Comparison of ENCODE assay signal across 1 cellular context in the genomic region with DNA sequence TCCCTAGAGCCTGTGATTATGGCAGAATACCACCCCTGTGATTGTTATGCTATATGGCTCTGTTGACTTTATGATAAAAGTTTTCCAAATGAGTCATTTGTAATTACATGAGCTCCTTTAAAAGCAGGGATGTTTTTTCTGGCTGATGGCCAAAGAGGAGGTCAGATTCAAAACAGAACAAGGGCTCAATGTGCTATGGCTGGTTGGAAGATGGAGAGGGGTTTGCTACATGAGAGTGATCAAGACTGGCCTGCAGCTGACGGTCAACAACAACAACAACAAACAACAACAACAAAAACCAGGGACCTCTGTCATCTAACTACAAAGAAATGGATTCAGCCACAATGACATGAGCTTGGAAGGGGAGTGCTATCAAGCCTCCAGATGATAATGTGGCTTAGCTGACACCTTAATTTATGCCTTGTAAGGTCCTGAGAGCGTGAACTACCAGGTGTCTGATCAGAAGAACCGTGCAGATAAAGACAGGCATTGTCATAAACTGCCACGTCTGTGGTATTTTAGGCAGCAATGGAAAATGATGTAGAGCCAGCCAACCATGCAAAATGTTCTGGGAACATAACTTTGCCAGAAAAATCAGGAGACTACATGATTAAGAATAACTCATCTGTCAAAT.
TF ChIP-seq lines count a peak whose summit lies in the region.

No MANE protein-coding gene starts in this region.

TF ChIP-seq in HEK293, 187 proteins besides CTCF, POLR2A, EP300 and RAD21 (continued from another document and continues in another):
- TF ChIP-seq, protein P1, sequence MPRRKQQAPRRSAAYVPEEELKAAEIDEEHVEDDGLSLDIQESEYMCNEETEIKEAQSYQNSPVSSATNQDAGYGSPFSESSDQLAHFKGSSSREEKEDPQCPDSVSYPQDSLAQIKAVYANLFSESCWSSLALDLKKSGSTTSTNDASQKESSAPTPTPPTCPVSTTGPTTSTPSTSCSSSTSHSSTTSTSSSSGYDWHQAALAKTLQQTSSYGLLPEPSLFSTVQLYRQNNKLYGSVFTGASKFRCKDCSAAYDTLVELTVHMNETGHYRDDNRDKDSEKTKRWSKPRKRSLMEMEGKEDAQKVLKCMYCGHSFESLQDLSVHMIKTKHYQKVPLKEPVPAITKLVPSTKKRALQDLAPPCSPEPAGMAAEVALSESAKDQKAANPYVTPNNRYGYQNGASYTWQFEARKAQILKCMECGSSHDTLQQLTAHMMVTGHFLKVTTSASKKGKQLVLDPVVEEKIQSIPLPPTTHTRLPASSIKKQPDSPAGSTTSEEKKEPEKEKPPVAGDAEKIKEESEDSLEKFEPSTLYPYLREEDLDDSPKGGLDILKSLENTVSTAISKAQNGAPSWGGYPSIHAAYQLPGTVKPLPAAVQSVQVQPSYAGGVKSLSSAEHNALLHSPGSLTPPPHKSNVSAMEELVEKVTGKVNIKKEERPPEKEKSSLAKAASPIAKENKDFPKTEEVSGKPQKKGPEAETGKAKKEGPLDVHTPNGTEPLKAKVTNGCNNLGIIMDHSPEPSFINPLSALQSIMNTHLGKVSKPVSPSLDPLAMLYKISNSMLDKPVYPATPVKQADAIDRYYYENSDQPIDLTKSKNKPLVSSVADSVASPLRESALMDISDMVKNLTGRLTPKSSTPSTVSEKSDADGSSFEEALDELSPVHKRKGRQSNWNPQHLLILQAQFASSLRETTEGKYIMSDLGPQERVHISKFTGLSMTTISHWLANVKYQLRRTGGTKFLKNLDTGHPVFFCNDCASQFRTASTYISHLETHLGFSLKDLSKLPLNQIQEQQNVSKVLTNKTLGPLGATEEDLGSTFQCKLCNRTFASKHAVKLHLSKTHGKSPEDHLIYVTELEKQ (tag by site-specific recombination; IDR thresholded peaks at IDR 0.05; ENCODE audit: borderline replicate concordance), result peak; percentile 93
- TF ChIP-seq, protein P2, sequence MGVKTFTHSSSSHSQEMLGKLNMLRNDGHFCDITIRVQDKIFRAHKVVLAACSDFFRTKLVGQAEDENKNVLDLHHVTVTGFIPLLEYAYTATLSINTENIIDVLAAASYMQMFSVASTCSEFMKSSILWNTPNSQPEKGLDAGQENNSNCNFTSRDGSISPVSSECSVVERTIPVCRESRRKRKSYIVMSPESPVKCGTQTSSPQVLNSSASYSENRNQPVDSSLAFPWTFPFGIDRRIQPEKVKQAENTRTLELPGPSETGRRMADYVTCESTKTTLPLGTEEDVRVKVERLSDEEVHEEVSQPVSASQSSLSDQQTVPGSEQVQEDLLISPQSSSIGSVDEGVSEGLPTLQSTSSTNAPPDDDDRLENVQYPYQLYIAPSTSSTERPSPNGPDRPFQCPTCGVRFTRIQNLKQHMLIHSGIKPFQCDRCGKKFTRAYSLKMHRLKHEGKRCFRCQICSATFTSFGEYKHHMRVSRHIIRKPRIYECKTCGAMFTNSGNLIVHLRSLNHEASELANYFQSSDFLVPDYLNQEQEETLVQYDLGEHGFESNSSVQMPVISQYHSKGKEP (tag by site-specific recombination; IDR thresholded peaks at IDR 0.05), result peak; percentile 91
- no peak for TF ChIP-seq ZNF785 (tag by site-specific recombination; IDR thresholded peaks at IDR 0.05)
- TF ChIP-seq, protein P3, sequence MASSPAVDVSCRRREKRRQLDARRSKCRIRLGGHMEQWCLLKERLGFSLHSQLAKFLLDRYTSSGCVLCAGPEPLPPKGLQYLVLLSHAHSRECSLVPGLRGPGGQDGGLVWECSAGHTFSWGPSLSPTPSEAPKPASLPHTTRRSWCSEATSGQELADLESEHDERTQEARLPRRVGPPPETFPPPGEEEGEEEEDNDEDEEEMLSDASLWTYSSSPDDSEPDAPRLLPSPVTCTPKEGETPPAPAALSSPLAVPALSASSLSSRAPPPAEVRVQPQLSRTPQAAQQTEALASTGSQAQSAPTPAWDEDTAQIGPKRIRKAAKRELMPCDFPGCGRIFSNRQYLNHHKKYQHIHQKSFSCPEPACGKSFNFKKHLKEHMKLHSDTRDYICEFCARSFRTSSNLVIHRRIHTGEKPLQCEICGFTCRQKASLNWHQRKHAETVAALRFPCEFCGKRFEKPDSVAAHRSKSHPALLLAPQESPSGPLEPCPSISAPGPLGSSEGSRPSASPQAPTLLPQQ (tag by site-specific recombination; IDR thresholded peaks at IDR 0.05), result peak; percentile 89
- TF ChIP-seq, protein P4, sequence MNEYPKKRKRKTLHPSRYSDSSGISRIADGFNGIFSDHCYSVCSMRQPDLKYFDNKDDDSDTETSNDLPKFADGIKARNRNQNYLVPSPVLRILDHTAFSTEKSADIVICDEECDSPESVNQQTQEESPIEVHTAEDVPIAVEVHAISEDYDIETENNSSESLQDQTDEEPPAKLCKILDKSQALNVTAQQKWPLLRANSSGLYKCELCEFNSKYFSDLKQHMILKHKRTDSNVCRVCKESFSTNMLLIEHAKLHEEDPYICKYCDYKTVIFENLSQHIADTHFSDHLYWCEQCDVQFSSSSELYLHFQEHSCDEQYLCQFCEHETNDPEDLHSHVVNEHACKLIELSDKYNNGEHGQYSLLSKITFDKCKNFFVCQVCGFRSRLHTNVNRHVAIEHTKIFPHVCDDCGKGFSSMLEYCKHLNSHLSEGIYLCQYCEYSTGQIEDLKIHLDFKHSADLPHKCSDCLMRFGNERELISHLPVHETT (tag by site-specific recombination; IDR thresholded peaks at IDR 0.05), result peak; percentile 90
- 0 out of 2 replicates have a peak, but pooled peaks have one; percentile 31 for TF ChIP-seq ZNF221 (tag by site-specific recombination; IDR thresholded peaks at IDR 0.05; ENCODE audit: borderline replicate concordance)
- TF ChIP-seq ZNF138 (tag by site-specific recombination; IDR thresholded peaks at IDR 0.05; ENCODE audit: borderline replicate concordance), result no peak
- no peak; the same call in none of the 2 replicates for TF ChIP-seq ZBTB20 (tag by site-specific recombination; IDR thresholded peaks at IDR 0.05)
- TF ChIP-seq ZNF19 (tag by site-specific recombination; IDR thresholded peaks at IDR 0.05; ENCODE audit: low read depth), result no peak
- peak; percentile 98 for TF ChIP-seq ZNF843 (tag by site-specific recombination; IDR thresholded peaks at IDR 0.05)
- TF ChIP-seq ZNF76 (tag by site-specific recombination; IDR thresholded peaks at IDR 0.05; ENCODE audit: borderline replicate concordance, low read depth), result peak; percentile 45
- peak; percentile 42; the same call in 1 of the 2 replicates for TF ChIP-seq PRDM1 (tag by site-specific recombination; IDR thresholded peaks at IDR 0.05)
- peak; percentile 96 for TF ChIP-seq TRIM28 (IDR thresholded peaks at IDR 0.05; ENCODE audit: borderline replicate concordance, low read length)
- TF ChIP-seq KLF8 (tag by site-specific recombination; IDR thresholded peaks at IDR 0.05), result peak; percentile 91
- TF ChIP-seq ZNF324 (tag by site-specific recombination; IDR thresholded peaks at IDR 0.05), result peak; percentile 83; the same call in 1 of the 2 replicates
- peak; percentile 93 for TF ChIP-seq ZBTB1 (tag by site-specific recombination; IDR thresholded peaks at IDR 0.05)
- TF ChIP-seq ZNF791 (tag by site-specific recombination; IDR thresholded peaks at IDR 0.05), result no peak
- TF ChIP-seq GLI2 (tag by site-specific recombination; IDR thresholded peaks at IDR 0.05; ENCODE audit: borderline replicate concordance, low read depth), result peak; percentile 96
- peak; percentile 90 for TF ChIP-seq TCF7L2 (IDR thresholded peaks at IDR 0.05; ENCODE audit: borderline replicate concordance, low read depth, low read length)
- peak; percentile 99 for TF ChIP-seq ZXDB (tag by site-specific recombination; IDR thresholded peaks at IDR 0.05)
- 0 out of 2 replicates have a peak, but pooled peaks have one; percentile 58 for TF ChIP-seq ZFP37 (tag by site-specific recombination; IDR thresholded peaks at IDR 0.05)
- peak; percentile 81 for TF ChIP-seq KLF10 (tag by site-specific recombination; IDR thresholded peaks at IDR 0.05)
- TF ChIP-seq ZNF596 (tag by site-specific recombination; IDR thresholded peaks at IDR 0.05), result peak; percentile 91
- peak; percentile 44; the same call in 1 of the 2 replicates for TF ChIP-seq ZNF391 (tag by site-specific recombination; IDR thresholded peaks at IDR 0.05; ENCODE audit: borderline replicate concordance, low read depth)
- TF ChIP-seq ZNF664 (tag by site-specific recombination; IDR thresholded peaks at IDR 0.05), result peak; percentile 67; the same call in 1 of the 2 replicates
- peak; percentile 89 for TF ChIP-seq GLIS1 (tag by site-specific recombination; IDR thresholded peaks at IDR 0.05)
- TF ChIP-seq KLF1 (tag by site-specific recombination; IDR thresholded peaks at IDR 0.05), result peak; percentile 81
- TF ChIP-seq ZNF366 (tag by site-specific recombination; conservative IDR thresholded peaks at IDR 0.05), result peak; percentile 99
- TF ChIP-seq, protein P5, sequence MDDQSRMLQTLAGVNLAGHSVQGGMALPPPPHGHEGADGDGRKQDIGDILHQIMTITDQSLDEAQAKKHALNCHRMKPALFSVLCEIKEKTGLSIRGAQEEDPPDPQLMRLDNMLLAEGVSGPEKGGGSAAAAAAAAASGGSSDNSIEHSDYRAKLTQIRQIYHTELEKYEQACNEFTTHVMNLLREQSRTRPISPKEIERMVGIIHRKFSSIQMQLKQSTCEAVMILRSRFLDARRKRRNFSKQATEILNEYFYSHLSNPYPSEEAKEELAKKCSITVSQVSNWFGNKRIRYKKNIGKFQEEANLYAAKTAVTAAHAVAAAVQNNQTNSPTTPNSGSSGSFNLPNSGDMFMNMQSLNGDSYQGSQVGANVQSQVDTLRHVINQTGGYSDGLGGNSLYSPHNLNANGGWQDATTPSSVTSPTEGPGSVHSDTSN (CRISPR knock-in tag; IDR thresholded peaks at IDR 0.05), result no peak
- TF ChIP-seq, protein P6, sequence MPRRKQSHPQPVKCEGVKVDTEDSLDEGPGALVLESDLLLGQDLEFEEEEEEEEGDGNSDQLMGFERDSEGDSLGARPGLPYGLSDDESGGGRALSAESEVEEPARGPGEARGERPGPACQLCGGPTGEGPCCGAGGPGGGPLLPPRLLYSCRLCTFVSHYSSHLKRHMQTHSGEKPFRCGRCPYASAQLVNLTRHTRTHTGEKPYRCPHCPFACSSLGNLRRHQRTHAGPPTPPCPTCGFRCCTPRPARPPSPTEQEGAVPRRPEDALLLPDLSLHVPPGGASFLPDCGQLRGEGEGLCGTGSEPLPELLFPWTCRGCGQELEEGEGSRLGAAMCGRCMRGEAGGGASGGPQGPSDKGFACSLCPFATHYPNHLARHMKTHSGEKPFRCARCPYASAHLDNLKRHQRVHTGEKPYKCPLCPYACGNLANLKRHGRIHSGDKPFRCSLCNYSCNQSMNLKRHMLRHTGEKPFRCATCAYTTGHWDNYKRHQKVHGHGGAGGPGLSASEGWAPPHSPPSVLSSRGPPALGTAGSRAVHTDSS (tag by site-specific recombination; IDR thresholded peaks at IDR 0.05), result peak; percentile 25; the same call in 1 of the 2 replicates
- peak; percentile 96 for TF ChIP-seq ZNF660 (tag by site-specific recombination; IDR thresholded peaks at IDR 0.05)
- TF ChIP-seq, protein P7, sequence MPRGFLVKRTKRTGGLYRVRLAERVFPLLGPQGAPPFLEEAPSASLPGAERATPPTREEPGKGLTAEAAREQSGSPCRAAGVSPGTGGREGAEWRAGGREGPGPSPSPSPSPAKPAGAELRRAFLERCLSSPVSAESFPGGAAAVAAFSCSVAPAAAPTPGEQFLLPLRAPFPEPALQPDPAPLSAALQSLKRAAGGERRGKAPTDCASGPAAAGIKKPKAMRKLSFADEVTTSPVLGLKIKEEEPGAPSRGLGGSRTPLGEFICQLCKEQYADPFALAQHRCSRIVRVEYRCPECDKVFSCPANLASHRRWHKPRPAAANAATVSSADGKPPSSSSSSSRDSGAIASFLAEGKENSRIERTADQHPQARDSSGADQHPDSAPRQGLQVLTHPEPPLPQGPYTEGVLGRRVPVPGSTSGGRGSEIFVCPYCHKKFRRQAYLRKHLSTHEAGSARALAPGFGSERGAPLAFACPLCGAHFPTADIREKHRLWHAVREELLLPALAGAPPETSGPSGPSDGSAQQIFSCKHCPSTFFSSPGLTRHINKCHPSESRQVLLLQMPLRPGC (tag by site-specific recombination; IDR thresholded peaks at IDR 0.05), result peak; percentile 97
- no peak for TF ChIP-seq ZNF830 (tag by site-specific recombination; IDR thresholded peaks at IDR 0.05; ENCODE audit: low read depth)
- TF ChIP-seq FEZF1 (tag by site-specific recombination; IDR thresholded peaks at IDR 0.05), result peak; percentile 95
- TF ChIP-seq ZNF610 (tag by site-specific recombination; IDR thresholded peaks at IDR 0.05; ENCODE audit: borderline replicate concordance), result peak; percentile 77
- no peak for TF ChIP-seq ZNF10 (tag by site-specific recombination; IDR thresholded peaks at IDR 0.05)
- TF ChIP-seq, protein P8, sequence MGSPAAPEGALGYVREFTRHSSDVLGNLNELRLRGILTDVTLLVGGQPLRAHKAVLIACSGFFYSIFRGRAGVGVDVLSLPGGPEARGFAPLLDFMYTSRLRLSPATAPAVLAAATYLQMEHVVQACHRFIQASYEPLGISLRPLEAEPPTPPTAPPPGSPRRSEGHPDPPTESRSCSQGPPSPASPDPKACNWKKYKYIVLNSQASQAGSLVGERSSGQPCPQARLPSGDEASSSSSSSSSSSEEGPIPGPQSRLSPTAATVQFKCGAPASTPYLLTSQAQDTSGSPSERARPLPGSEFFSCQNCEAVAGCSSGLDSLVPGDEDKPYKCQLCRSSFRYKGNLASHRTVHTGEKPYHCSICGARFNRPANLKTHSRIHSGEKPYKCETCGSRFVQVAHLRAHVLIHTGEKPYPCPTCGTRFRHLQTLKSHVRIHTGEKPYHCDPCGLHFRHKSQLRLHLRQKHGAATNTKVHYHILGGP (tag by site-specific recombination; IDR thresholded peaks at IDR 0.05), result peak; percentile 34; the same call in 1 of the 2 replicates
- TF ChIP-seq, protein P9, sequence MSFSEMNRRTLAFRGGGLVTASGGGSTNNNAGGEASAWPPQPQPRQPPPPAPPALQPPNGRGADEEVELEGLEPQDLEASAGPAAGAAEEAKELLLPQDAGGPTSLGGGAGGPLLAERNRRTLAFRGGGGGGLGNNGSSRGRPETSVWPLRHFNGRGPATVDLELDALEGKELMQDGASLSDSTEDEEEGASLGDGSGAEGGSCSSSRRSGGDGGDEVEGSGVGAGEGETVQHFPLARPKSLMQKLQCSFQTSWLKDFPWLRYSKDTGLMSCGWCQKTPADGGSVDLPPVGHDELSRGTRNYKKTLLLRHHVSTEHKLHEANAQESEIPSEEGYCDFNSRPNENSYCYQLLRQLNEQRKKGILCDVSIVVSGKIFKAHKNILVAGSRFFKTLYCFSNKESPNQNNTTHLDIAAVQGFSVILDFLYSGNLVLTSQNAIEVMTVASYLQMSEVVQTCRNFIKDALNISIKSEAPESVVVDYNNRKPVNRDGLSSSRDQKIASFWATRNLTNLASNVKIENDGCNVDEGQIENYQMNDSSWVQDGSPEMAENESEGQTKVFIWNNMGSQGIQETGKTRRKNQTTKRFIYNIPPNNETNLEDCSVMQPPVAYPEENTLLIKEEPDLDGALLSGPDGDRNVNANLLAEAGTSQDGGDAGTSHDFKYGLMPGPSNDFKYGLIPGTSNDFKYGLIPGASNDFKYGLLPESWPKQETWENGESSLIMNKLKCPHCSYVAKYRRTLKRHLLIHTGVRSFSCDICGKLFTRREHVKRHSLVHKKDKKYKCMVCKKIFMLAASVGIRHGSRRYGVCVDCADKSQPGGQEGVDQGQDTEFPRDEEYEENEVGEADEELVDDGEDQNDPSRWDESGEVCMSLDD (tag by site-specific recombination; IDR thresholded peaks at IDR 0.05), result peak; percentile 56
- no peak for TF ChIP-seq ZNF140 (tag by site-specific recombination; IDR thresholded peaks at IDR 0.05)
- peak; percentile 80 for TF ChIP-seq ZBTB48 (tag by site-specific recombination; IDR thresholded peaks at IDR 0.05)
- peak; percentile 38 for TF ChIP-seq ZIC2 (tag by site-specific recombination; IDR thresholded peaks at IDR 0.05)
- peak; percentile 76; the same call in 1 of the 2 replicates for TF ChIP-seq ZNF2 (tag by site-specific recombination; IDR thresholded peaks at IDR 0.05)
